In the genomic region with DNA sequence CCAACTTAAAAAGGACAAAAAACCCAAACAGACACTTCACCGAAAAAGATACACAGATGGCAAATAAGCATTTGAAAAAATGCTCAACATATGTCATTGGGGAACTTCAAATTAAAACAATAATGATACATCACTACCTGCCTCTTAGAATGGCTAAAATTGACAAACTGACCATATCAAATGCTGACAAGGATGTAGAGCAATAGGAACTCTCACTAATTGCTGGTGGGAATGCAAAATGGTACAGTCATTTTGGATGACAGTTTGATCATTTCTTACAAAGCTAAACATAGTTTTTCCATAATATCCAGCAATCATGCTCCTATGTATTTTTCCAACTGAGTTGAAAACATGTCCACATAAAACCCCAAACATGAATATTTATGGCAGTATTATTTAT, we compare ENCODE assay signal across 33 cellular contexts.
"Had no signal": no experiment of that assay in that cellular context is flagged by ENCODE, and none has a peak within 500 bp of the region (broad histone marks: within the 10 kb centered on the region; RNA-seq: fewer than 3 reads in every experiment).

No MANE protein-coding gene starts in this region.

- H3K4me3 Mint-ChIP-seq: activated B cell treated with CpG ODN at 0.5 μM for 24 hours; activated CD4-positive, alpha-beta memory T cell treated with anti-CD3 and anti-CD28 coated beads, Interleukin-2, amount 10 ng/mL, durations not matched to agents 7 days and 5 days; activated CD4-positive, alpha-beta T cell treated with anti-CD3 and anti-CD28 coated beads for 36 hours; activated CD4-positive, alpha-beta T cell treated with anti-CD3 and anti-CD28 coated beads, Interleukin-2, amount 10 ng/mL, durations not matched to agents 7 days and 5 days; activated CD8-positive, alpha-beta memory T cell treated with anti-CD3 and anti-CD28 coated beads, Interleukin-2, amount 10 ng/mL, durations not matched to agents 7 days and 5 days; activated CD8-positive, alpha-beta T cell treated with anti-CD3 and anti-CD28 coated beads, Interleukin-2, amount 10 ng/mL, durations not matched to agents 7 days and 5 days; activated naive CD4-positive, alpha-beta T cell treated with anti-CD3 and anti-CD28 coated beads for 36 hours; activated naive CD8-positive, alpha-beta T cell treated with anti-CD3 and anti-CD28 coated beads for 36 hours; activated T-cell treated with anti-CD3 and anti-CD28 coated beads, Interleukin-2, amount 50 U/mL, for 4 hours; T-cell; T-helper 2 cell treated with Interferon-gamma antibody and Interleukin-4, amounts not matched to agents 5 μg/mL and 100 μg/mL, for 36 hours had no signal

- ATAC-seq: activated CD4-positive, alpha-beta T cell treated with anti-CD3 and anti-CD28 coated beads for 36 hours; activated CD8-positive, alpha-beta memory T cell treated with anti-CD3 and anti-CD28 coated beads, Interleukin-2, amount 10 ng/mL, durations not matched to agents 7 days and 5 days; activated CD8-positive, alpha-beta T cell treated with anti-CD3 and anti-CD28 coated beads, Interleukin-2, amount 10 ng/mL, durations not matched to agents 7 days and 5 days; activated naive CD4-positive, alpha-beta T cell treated with anti-CD3 and anti-CD28 coated beads, Interleukin-2, amount 50 U/mL, for 72 hours; activated T-cell treated with anti-CD3 and anti-CD28 coated beads, Interleukin-2, amount 50 U/mL, for 4 hours; body of pancreas; T-cell had no signal

- H3K9me3 Mint-ChIP-seq: activated CD4-positive, alpha-beta memory T cell treated with anti-CD3 and anti-CD28 coated beads, Interleukin-2, amount 10 ng/mL, durations not matched to agents 7 days and 5 days had no signal

- H3K27me3 Mint-ChIP-seq: activated B cell treated with CpG ODN at 0.5 μM for 24 hours; activated CD4-positive, alpha-beta memory T cell treated with anti-CD3 and anti-CD28 coated beads, Interleukin-2, amount 10 ng/mL, durations not matched to agents 7 days and 5 days; activated CD4-positive, alpha-beta T cell treated with anti-CD3 and anti-CD28 coated beads for 36 hours; activated CD4-positive, alpha-beta T cell treated with anti-CD3 and anti-CD28 coated beads, Interleukin-2, amount 10 ng/mL, durations not matched to agents 7 days and 5 days; activated CD8-positive, alpha-beta memory T cell treated with anti-CD3 and anti-CD28 coated beads, Interleukin-2, amount 10 ng/mL, durations not matched to agents 7 days and 5 days; activated naive CD8-positive, alpha-beta T cell treated with anti-CD3 and anti-CD28 coated beads for 36 hours; T-cell had no signal

- H3K4me1 Mint-ChIP-seq: activated B cell treated with CpG ODN at 0.5 μM for 24 hours; activated CD4-positive, alpha-beta memory T cell treated with anti-CD3 and anti-CD28 coated beads, Interleukin-2, amount 10 ng/mL, durations not matched to agents 7 days and 5 days; activated CD4-positive, alpha-beta T cell treated with anti-CD3 and anti-CD28 coated beads for 36 hours; activated CD4-positive, alpha-beta T cell treated with anti-CD3 and anti-CD28 coated beads, Interleukin-2, amount 10 ng/mL, durations not matched to agents 7 days and 5 days; activated CD8-positive, alpha-beta memory T cell treated with anti-CD3 and anti-CD28 coated beads, Interleukin-2, amount 10 ng/mL, durations not matched to agents 7 days and 5 days; activated naive CD8-positive, alpha-beta T cell treated with anti-CD3 and anti-CD28 coated beads for 36 hours; T-cell had no signal

- H3K9me3 ChIP-seq: body of pancreas, breast epithelium had no signal

- H3K27ac Mint-ChIP-seq: activated B cell treated with CpG ODN at 0.5 μM for 24 hours; activated CD4-positive, alpha-beta memory T cell treated with anti-CD3 and anti-CD28 coated beads, Interleukin-2, amount 10 ng/mL, durations not matched to agents 7 days and 5 days; activated CD4-positive, alpha-beta T cell treated with anti-CD3 and anti-CD28 coated beads for 36 hours; activated CD4-positive, alpha-beta T cell treated with anti-CD3 and anti-CD28 coated beads, Interleukin-2, amount 10 ng/mL, durations not matched to agents 7 days and 5 days; activated CD8-positive, alpha-beta memory T cell treated with anti-CD3 and anti-CD28 coated beads, Interleukin-2, amount 10 ng/mL, durations not matched to agents 7 days and 5 days; activated CD8-positive, alpha-beta T cell treated with anti-CD3 and anti-CD28 coated beads, Interleukin-2, amount 10 ng/mL, durations not matched to agents 7 days and 5 days; activated naive CD4-positive, alpha-beta T cell treated with anti-CD3 and anti-CD28 coated beads for 36 hours; activated naive CD4-positive, alpha-beta T cell treated with anti-CD3 and anti-CD28 coated beads, Interleukin-2, amount 50 U/mL, for 72 hours; activated naive CD8-positive, alpha-beta T cell treated with anti-CD3 and anti-CD28 coated beads for 36 hours; activated T-helper 2 cell treated with anti-CD3 and anti-CD28 coated beads, Interferon-gamma antibody, Interleukin-2, Interleukin-4, amounts not matched to agents 10 μg/mL and 5 μg/mL and 100 μg/mL, durations not matched to agents 14 hours and 24 hours and 36 hours; T-cell; T-helper 2 cell treated with Interferon-gamma antibody and Interleukin-4, amounts not matched to agents 5 μg/mL and 100 μg/mL, for 36 hours had no signal

- DNase-seq: activated B cell treated with CpG ODN at 0.5 μM for 24 hours; activated CD4-positive, alpha-beta memory T cell treated with anti-CD3 and anti-CD28 coated beads, Interleukin-2, amount 10 ng/mL, durations not matched to agents 7 days and 5 days; activated CD4-positive, alpha-beta T cell treated with anti-CD3 and anti-CD28 coated beads for 1 hour; activated CD4-positive, alpha-beta T cell treated with anti-CD3 and anti-CD28 coated beads for 36 hours; activated CD4-positive, alpha-beta T cell treated with anti-CD3 and anti-CD28 coated beads for 48 hours; activated CD4-positive, alpha-beta T cell treated with anti-CD3 and anti-CD28 coated beads, Interleukin-2, amount 10 ng/mL, durations not matched to agents 7 days and 5 days; activated CD4-positive, alpha-beta T cell treated with anti-CD3 and anti-CD28 coated beads, Interleukin-2, amount 50 U/mL, for 48 hours; activated CD8-positive, alpha-beta memory T cell treated with anti-CD3 and anti-CD28 coated beads for 24 hours; activated CD8-positive, alpha-beta memory T cell treated with anti-CD3 and anti-CD28 coated beads, Interleukin-2, amount 10 ng/mL, durations not matched to agents 7 days and 5 days; activated CD8-positive, alpha-beta memory T cell treated with anti-CD3 and anti-CD28 coated beads, Interleukin-2, amount 50 U/mL, for 48 hours; activated CD8-positive, alpha-beta T cell treated with anti-CD3 and anti-CD28 coated beads, Interleukin-2, amount 10 ng/mL, durations not matched to agents 7 days and 5 days; activated effector memory CD4-positive, alpha-beta T cell treated with Interleukin-2 at 50 U/mL for 16 hours; activated gamma-delta T cell; activated naive CD4-positive, alpha-beta T cell treated with anti-CD3 and anti-CD28 coated beads for 36 hours; activated naive CD4-positive, alpha-beta T cell treated with anti-CD3 and anti-CD28 coated beads, Interleukin-2, amount 50 U/mL, for 16 hours; activated naive CD8-positive, alpha-beta T cell treated with anti-CD3 and anti-CD28 coated beads for 36 hours; activated T-cell treated with anti-CD3 and anti-CD28 coated beads, Interleukin-2, amount 50 U/mL, for 1 hour; activated T-cell treated with anti-CD3 and anti-CD28 coated beads, Interleukin-2, amount 50 U/mL, for 4 hours; adrenal gland; amniotic stem cell; aorta; body of pancreas; brain microvascular endothelial cell; central memory CD4-positive, alpha-beta T cell; T-cell; T-helper 2 cell; T-helper 9 cell had no signal

- FAIRE-seq: astrocyte, TTC549 had no signal
